Comparison of ENCODE assay signal across 6 cellular contexts in genomic region chr15:74094561-74094960, GRCh38. TPM values are rescaled to one million over a fixed set of nuclear protein-coding genes. Genes with fewer than 3 reads are reported as not detected.
"Had no signal": no experiment of that assay in that cellular context is flagged by ENCODE, and none has a peak within 500 bp of the region (broad histone marks: within the 10 kb centered on the region; RNA-seq: fewer than 3 reads in every experiment).

No MANE protein-coding gene starts in this region.

RNA-seq across cellular contexts. Expression of gene GOLGA6A, which starts 12.2 kb away (rescaled TPM):
- total RNA-seq: HT-29, HT1080, IMR-90, K562 had no signal
- polyA plus RNA-seq: IgD-negative memory B cell, IMR-90, K562 had no signal

RNA-seq across cellular contexts. Expression of gene ISLR2, which starts 35.8 kb away (rescaled TPM):
- total RNA-seq: HepG2, HT-29, HT1080, IMR-90, K562 had no signal
- polyA plus RNA-seq: HepG2, IgD-negative memory B cell, IMR-90, K562 had no signal
